In the genomic region with DNA sequence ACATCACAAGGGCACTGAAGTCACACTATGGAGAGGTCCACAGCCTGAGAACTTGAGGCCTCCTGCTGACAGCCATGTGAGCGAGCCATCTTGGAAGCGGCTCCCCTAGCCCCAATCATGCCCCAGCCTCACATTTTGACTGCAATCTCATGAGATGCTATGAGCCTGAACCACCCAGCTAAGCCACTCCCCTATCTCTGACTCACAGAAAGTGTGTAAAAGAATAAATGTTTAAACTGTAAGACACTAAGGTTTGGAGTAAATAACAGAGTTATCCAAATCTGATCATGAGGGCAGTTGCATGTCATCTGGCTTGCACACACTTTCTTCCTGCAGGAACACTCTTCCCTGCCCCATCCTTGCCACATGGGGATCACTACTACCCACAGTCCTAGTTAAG, we compare ENCODE assay signal across 15 cellular contexts.
DNase-seq lines count a peak whose midpoint lies in the region; ATAC-seq and TF ChIP-seq lines count a peak whose summit lies in the region.
"Had no signal": no experiment of that assay in that cellular context is flagged by ENCODE, and none has a peak within 500 bp of the region (broad histone marks: within the 10 kb centered on the region; RNA-seq: fewer than 3 reads in every experiment).

No MANE protein-coding gene starts in this region.

- H3K9me3 Mint-ChIP-seq in Caco-2 (ENCODE audit: unreplicated experiment) = no peaks in the 10 kb centered on the region
- peaks cover 0 to 2% (median 0%) of the 10 kb centered on the region in 3 donors for H3K9me3 Mint-ChIP-seq in IgD-negative memory B cell
- H3K9me3 Mint-ChIP-seq in activated naive CD8-positive, alpha-beta T cell treated with anti-CD3 and anti-CD28 coated beads, Interleukin-2, amount 10 ng/mL, durations not matched to agents 7 days and 5 days = no peaks in the 10 kb centered on the region
- peaks cover 0 to 3% (median 0%) of the 10 kb centered on the region in 9 donors for H3K9me3 Mint-ChIP-seq in naive thymus-derived CD8-positive, alpha-beta T cell

- peaks cover 22% of the 10 kb centered on the region for H3K4me1 Mint-ChIP-seq in Caco-2 (ENCODE audit: low read depth, unreplicated experiment)
- H3K4me1 Mint-ChIP-seq in IgD-negative memory B cell = peaks cover 45 to 58% (median 46%) of the 10 kb centered on the region in 3 donors
- H3K4me1 Mint-ChIP-seq in activated naive CD8-positive, alpha-beta T cell treated with anti-CD3 and anti-CD28 coated beads, Interleukin-2, amount 10 ng/mL, durations not matched to agents 7 days and 5 days = peaks cover 56% of the 10 kb centered on the region
- peaks cover 41 to 91% (median 85%) of the 10 kb centered on the region in 4 donors for H3K4me1 Mint-ChIP-seq in naive thymus-derived CD8-positive, alpha-beta T cell

- H3K27me3 Mint-ChIP-seq in Caco-2 (ENCODE audit: insufficient read depth, unreplicated experiment) (no peaks in the 10 kb centered on the region), IgD-negative memory B cell (peaks cover 3% of the 10 kb centered on the region)
- no peaks in the 10 kb centered on the region for H3K27me3 Mint-ChIP-seq in activated naive CD8-positive, alpha-beta T cell treated with anti-CD3 and anti-CD28 coated beads, Interleukin-2, amount 10 ng/mL, durations not matched to agents 7 days and 5 days
- H3K27me3 Mint-ChIP-seq in naive thymus-derived CD8-positive, alpha-beta T cell = no peaks in the 10 kb centered on the region

- no peak for TF ChIP-seq CTCF in Caco-2 (IDR thresholded peaks at IDR 0.05; ENCODE audit: insufficient read depth in 1 of 2, low read depth in 1 of 2, low read length in 1 of 2, severe bottlenecking in 1 of 2, unreplicated experiment in 1 of 2)

- intact Hi-C loops in Caco-2 (cut with micrococcal nuclease; ENCODE audit: unreplicated experiment) = no loop called here

- CTCF ChIA-PET in Caco-2 (lab: Charles Lee) = no interaction called here

- no peak overlapping the region for H3K4me3 ChIP-seq in Caco-2 (ENCODE audit: low read depth, low read length)
- H3K4me3 ChIP-seq: dorsolateral prefrontal cortex, right atrium auricular region, suprapubic skin had no signal

- DNase-seq in Caco-2 (no peak), dedifferentiated amniotic fluid mesenchymal stem cell (ENCODE audit: extremely low spot score) (no peak), SIG-M5 treated with dmso at 0.1 percent for 504 hours (lab: John Stamatoyannopoulos, UW; ENCODE audit: unreplicated experiment) (no peak)
- no peak for DNase-seq in activated naive CD8-positive, alpha-beta T cell treated with anti-CD3 and anti-CD28 coated beads, Interleukin-2, amount 10 ng/mL, durations not matched to agents 7 days and 5 days
- DNase-seq in naive thymus-derived CD8-positive, alpha-beta T cell = no peak
- DNase-seq: anterior cingulate cortex, Calu3, dorsolateral prefrontal cortex, kidney, NCI-H1417 treated with DMSO at 0.1 percent for 48 hours, NCI-H510A had no signal

- POLR2A ChIA-PET in Caco-2 (lab: Charles Lee) = no interaction called here
- POLR2A ChIA-PET in activated naive CD8-positive, alpha-beta T cell treated with anti-CD3 and anti-CD28 coated beads, Interleukin-2, amount 10 ng/mL, durations not matched to agents 7 days and 5 days (lab: Charles Lee) = no interaction called here
- POLR2A ChIA-PET in naive thymus-derived CD8-positive, alpha-beta T cell (lab: Charles Lee) = no interaction called here

- H3K4me1 ChIP-seq in Caco-2 = peaks cover 22% of the 10 kb centered on the region
- H3K4me1 ChIP-seq: suprapubic skin had no signal

- ATAC-seq in activated naive CD8-positive, alpha-beta T cell treated with anti-CD3 and anti-CD28 coated beads, Interleukin-2, amount 10 ng/mL, durations not matched to agents 7 days and 5 days (ENCODE audit: low read depth) = no peak
- no peak for ATAC-seq in naive thymus-derived CD8-positive, alpha-beta T cell
- no peak for ATAC-seq in GM18505 (IDR thresholded peaks at IDR 0.05; ENCODE audit: unreplicated experiment)

- H3K9me3 ChIP-seq in Caco-2 = no peaks in the 10 kb centered on the region
- H3K9me3 ChIP-seq: right atrium auricular region, suprapubic skin had no signal

- H3K36me3 ChIP-seq in Caco-2 (ENCODE audit: control insufficient read depth, insufficient read depth, low read length) = no peaks in the 10 kb centered on the region; the same call in 1 of the 2 replicates
- H3K36me3 ChIP-seq: right atrium auricular region, suprapubic skin had no signal

- H3K27me3 ChIP-seq in Caco-2 (replicated peaks; ENCODE audit: control insufficient read depth, insufficient read depth, low read length) = no peaks in the 10 kb centered on the region
- H3K27me3 ChIP-seq: dorsolateral prefrontal cortex, right atrium auricular region, suprapubic skin had no signal

- H3K4me3 Mint-ChIP-seq in Caco-2 (ENCODE audit: unreplicated experiment) = no peak overlapping the region
- H3K4me3 Mint-ChIP-seq in IgD-negative memory B cell = peak overlapping the region; percentile 35 to 85 (median 58)
- no peak overlapping the region for H3K4me3 Mint-ChIP-seq in activated naive CD8-positive, alpha-beta T cell treated with anti-CD3 and anti-CD28 coated beads, Interleukin-2, amount 10 ng/mL, durations not matched to agents 7 days and 5 days
- H3K4me3 Mint-ChIP-seq in naive thymus-derived CD8-positive, alpha-beta T cell = peak overlapping the region in 9 of 10 donors; percentile 32 to 68 (median 51)

- TF ChIP-seq POLR2A in GM18505 (IDR thresholded peaks at IDR 0.05; ENCODE audit: borderline replicate concordance, extremely low read depth, insufficient read depth, insufficient read length) = no peak

- no TSS peak for BruUV-seq in Caco-2 (replicated peaks; lab: Mats Ljungman, UMichigan)

- H3K36me3 Mint-ChIP-seq in Caco-2 (ENCODE audit: insufficient read depth, unreplicated experiment) = peaks cover 32% of the 10 kb centered on the region
- peaks cover 2% of the 10 kb centered on the region for H3K36me3 Mint-ChIP-seq in IgD-negative memory B cell
- peaks cover 20% of the 10 kb centered on the region for H3K36me3 Mint-ChIP-seq in activated naive CD8-positive, alpha-beta T cell treated with anti-CD3 and anti-CD28 coated beads, Interleukin-2, amount 10 ng/mL, durations not matched to agents 7 days and 5 days
- peaks cover 12 to 40% (median 16%) of the 10 kb centered on the region in 3 donors for H3K36me3 Mint-ChIP-seq in naive thymus-derived CD8-positive, alpha-beta T cell

- peak overlapping the region; percentile 55 for H3K27ac Mint-ChIP-seq in Caco-2 (ENCODE audit: unreplicated experiment)
- H3K27ac Mint-ChIP-seq in IgD-negative memory B cell = peak overlapping the region; percentile 89 to 98 (median 93)
- peak overlapping the region; percentile 51 for H3K27ac Mint-ChIP-seq in activated naive CD8-positive, alpha-beta T cell treated with anti-CD3 and anti-CD28 coated beads, Interleukin-2, amount 10 ng/mL, durations not matched to agents 7 days and 5 days
- peak overlapping the region; percentile 68 to 97 (median 88) for H3K27ac Mint-ChIP-seq in naive thymus-derived CD8-positive, alpha-beta T cell

Comparison
In these comparisons a context has a peak if more than half of its experiments do, and no peak if none do; other contexts are left out.
1. H3K4me3 Mint-ChIP-seq: peak in IgD-negative memory B cell (4 of 4) and naive thymus-derived CD8-positive, alpha-beta T cell (9 of 10); none in Caco-2 (single experiment) and activated naive CD8-positive, alpha-beta T cell treated with anti-CD3 and anti-CD28 coated beads, Interleukin-2, amount 10 ng/mL, durations not matched to agents 7 days and 5 days (single experiment).
2. Peak in every context shown above with its lines, with median percentiles within 50 percentile points of each other: H3K27ac Mint-ChIP-seq.